In the genomic region with DNA sequence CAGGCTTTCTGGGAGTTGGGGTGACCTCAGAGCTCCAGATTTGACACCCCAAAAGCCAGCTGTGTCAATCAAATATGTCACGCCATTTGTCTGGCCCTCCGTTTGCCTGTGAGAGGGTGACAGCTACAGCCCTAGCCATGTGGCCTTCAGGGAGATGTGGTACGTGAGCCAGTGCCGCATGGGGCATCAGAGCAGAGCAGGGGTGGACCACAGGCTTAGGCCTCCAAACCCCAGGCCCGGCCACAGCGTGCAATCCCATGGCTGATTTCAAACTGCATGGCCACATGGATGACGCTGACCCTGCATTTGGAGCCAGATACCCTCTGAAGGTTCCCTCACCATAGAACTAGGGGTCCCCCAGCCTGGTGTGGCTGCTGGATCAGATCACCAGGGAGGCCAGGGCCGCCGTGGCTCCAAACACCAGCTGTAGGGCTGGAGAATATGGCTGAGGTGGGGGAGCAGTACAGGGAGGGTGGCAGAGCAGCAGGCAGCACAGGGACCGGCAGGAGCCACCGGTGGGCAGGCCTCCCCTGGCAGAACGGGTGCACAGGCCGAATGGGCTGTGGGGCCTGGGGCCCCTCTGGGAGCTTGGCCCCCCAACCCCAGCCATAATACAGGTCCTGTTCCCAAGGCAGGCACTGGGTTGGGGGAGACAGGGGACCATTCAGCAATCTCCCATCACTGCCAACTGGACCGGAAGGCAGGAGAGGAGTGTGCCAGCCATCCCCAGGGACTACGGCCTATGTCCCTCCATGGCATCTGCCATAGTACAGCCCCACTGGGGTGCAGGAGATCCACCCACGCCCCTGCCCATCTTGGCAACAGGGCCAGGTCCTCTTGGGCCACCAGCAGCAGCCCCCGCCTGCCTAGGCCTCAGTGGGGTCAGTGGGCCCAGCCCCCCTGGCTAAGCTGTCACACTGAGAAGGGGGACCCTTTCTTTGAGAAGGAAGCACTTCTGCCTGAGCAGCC, we compare ENCODE assay signal across 8 cellular contexts. TPM values are rescaled to one million over a fixed set of nuclear protein-coding genes. Genes with fewer than 3 reads are reported as not detected.
DNase-seq lines count a peak whose midpoint lies in the region; ATAC-seq, FAIRE-seq and TF ChIP-seq lines count a peak whose summit lies in the region.
"Had no signal": no experiment of that assay in that cellular context is flagged by ENCODE, and none has a peak within 500 bp of the region (broad histone marks: within the 10 kb centered on the region; RNA-seq: fewer than 3 reads in every experiment).

No MANE protein-coding gene starts in this region.

- H3K4me1 Mint-ChIP-seq in central memory CD8-positive, alpha-beta T cell = peaks cover 15% of the 10 kb centered on the region
- H3K4me1 Mint-ChIP-seq in neural crest cell = peaks cover 14% of the 10 kb centered on the region

- POLR2A ChIA-PET in GM10248 (lab: Yijun Ruan, JAX) = interaction anchor here (1.2 kb wide), 1 partner anchor 172 kb away, joined by 3 read pairs; no protein-coding TSS in a partner anchor

- peak overlapping the region; percentile 58 for H3K4me3 Mint-ChIP-seq in central memory CD8-positive, alpha-beta T cell
- H3K4me3 Mint-ChIP-seq in neural crest cell = peak overlapping the region; percentile 80

- FAIRE-seq in D721Med (lab: Jason Lieb, UNC) = no peak

- H3K27ac Mint-ChIP-seq in central memory CD8-positive, alpha-beta T cell (ENCODE audit: low read depth) = no peak overlapping the region
- no peak overlapping the region for H3K27ac Mint-ChIP-seq in neural crest cell (ENCODE audit: unreplicated experiment)

- peak; percentile 2 for TF ChIP-seq CTCF in GM10248 (IDR thresholded peaks at IDR 0.05; ENCODE audit: control extremely low read depth, extremely low read depth, low read depth, missing control alignments)
- no peak for TF ChIP-seq CTCF in LNCaP clone FGC (IDR thresholded peaks at IDR 0.05; ENCODE audit: control insufficient read depth, extremely low read depth, insufficient read depth)
- TF ChIP-seq CTCF in neural crest cell (conservative IDR thresholded peaks at IDR 0.05) = no peak
- no peak for TF ChIP-seq CTCF in D721Med (IDR thresholded peaks at IDR 0.05; ENCODE audit: insufficient read depth, missing control alignments)

- peak overlapping the region; percentile 64 for H3K4me3 ChIP-seq in LNCaP clone FGC (ENCODE audit: low read depth, low read length)

- peaks cover 5% of the 10 kb centered on the region for H3K36me3 Mint-ChIP-seq in central memory CD8-positive, alpha-beta T cell (ENCODE audit: insufficient read depth)
- no peaks in the 10 kb centered on the region for H3K36me3 Mint-ChIP-seq in neural crest cell (ENCODE audit: low read depth)

- DNase-seq in GM10248 (ENCODE audit: extremely low spot score) (no peak), LNCaP clone FGC (ENCODE audit: low read depth) (no peak), neural crest cell (ENCODE audit: low read depth, low spot score) (no peak), DMS79 treated with DMSO at 0.1 percent for 48 hours (lab: John Stamatoyannopoulos, UW) (no peak), D721Med (ENCODE audit: insufficient read length, low spot score) (no peak)
- DNase-seq in central memory CD8-positive, alpha-beta T cell (ENCODE audit: low spot score in 2 of 2) = no peak
- no peak for DNase-seq in stimulated activated CD4-positive, alpha-beta T cell treated with anti-CD3 and anti-CD28 coated beads, Interleukin-2, amount 100 ng/mL, for 24 hours

- no peak for ATAC-seq in central memory CD8-positive, alpha-beta T cell (replicated peaks; ENCODE audit: extremely low read depth, poor library complexity, severe bottlenecking)

- no peaks in the 10 kb centered on the region for H3K9me3 Mint-ChIP-seq in central memory CD8-positive, alpha-beta T cell
- H3K9me3 Mint-ChIP-seq in neural crest cell = no peaks in the 10 kb centered on the region

- no peaks in the 10 kb centered on the region for H3K27me3 Mint-ChIP-seq in central memory CD8-positive, alpha-beta T cell
- peaks cover 18% of the 10 kb centered on the region for H3K27me3 Mint-ChIP-seq in neural crest cell (ENCODE audit: low read depth)

- CTCF ChIA-PET in GM10248 (lab: Yijun Ruan, JAX) = interaction anchor here (0.9 to 11.6 kb wide), 25 partner anchors 8 to 325 kb away, joined by 3 to 202 read pairs (median 7); a partner anchor contains a TSS

RNA-seq across cellular contexts. Expression of a gene that starts 1.5 kb away (rescaled TPM):
- 29.8 and 31.1 TPM in 2 replicates for total RNA-seq in neural crest cell

RNA-seq across cellular contexts. Expression of a gene that starts 8.5 kb away (rescaled TPM):
- 2.6 and 2.9 TPM in 2 replicates for total RNA-seq in neural crest cell

RNA-seq across cellular contexts. Expression of a gene that starts 15.0 kb away (rescaled TPM):
- not detected in 2 replicates for total RNA-seq in neural crest cell
- total RNA-seq: activated CD8-positive, alpha-beta memory T cell treated with anti-CD3 and anti-CD28 coated beads for 36 hours had no signal

RNA-seq across cellular contexts. Expression of a gene that starts 18.0 kb away (rescaled TPM):
- 50.4 and 54.0 TPM in 2 replicates for total RNA-seq in neural crest cell

RNA-seq across cellular contexts. Expression of a gene that starts 22.8 kb away (rescaled TPM):
- total RNA-seq in neural crest cell = 54.7 and 61.1 TPM in 2 replicates
